Comparison of ENCODE assay signal across 9 cellular contexts in the genomic region with DNA sequence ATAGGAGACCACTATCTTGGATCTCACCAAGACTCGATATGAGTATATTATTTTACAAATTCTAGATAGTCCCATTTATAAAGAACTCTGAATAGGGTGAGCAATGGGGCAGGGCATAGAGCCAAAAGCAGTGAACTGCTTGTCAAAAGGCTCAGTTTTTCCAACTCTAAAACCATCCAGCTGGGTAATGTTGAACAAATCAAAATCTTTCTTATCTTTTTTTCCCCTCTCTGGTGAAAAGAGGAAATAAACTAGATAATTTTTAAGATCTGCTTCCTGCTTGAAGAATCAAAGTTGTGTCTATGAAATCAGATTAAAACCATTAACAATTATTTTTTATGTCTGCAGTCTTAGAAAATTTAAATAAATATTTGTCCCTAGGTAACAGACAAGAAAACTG.
DNase-seq lines count a peak whose midpoint lies in the region; ATAC-seq and TF ChIP-seq lines count a peak whose summit lies in the region.
"Had no signal": no experiment of that assay in that cellular context is flagged by ENCODE, and none has a peak within 500 bp of the region (broad histone marks: within the 10 kb centered on the region; RNA-seq: fewer than 3 reads in every experiment).

No MANE protein-coding gene starts in this region.

- 0 out of 2 replicates have a peak overlapping the region, but pooled peaks have one; percentile 54 for H3K27ac ChIP-seq in SK-N-MC
- peak overlapping the region; percentile 89 for H3K27ac ChIP-seq in parathyroid adenoma
- no peak overlapping the region for H3K27ac ChIP-seq in H9 (ENCODE audit: insufficient read length, low read depth, low read length)

- TF ChIP-seq CTCF in CD14-positive monocyte (IDR thresholded peaks at IDR 0.05) (no peak), parathyroid adenoma (IDR thresholded peaks at IDR 0.05) (no peak), H9 (conservative IDR thresholded peaks at IDR 0.05) (no peak)

- H3K4me1 ChIP-seq in parathyroid adenoma (peaks cover 49% of the 10 kb centered on the region), H9 (ENCODE audit: insufficient read depth, low read length) (peaks cover 5% of the 10 kb centered on the region)

- H3K9me3 ChIP-seq in SK-N-MC (ENCODE audit: low read depth, low read length) (no peaks in the 10 kb centered on the region), parathyroid adenoma (ENCODE audit: control insufficient read depth, low read length) (no peaks in the 10 kb centered on the region), H9 (ENCODE audit: control insufficient read depth, low read depth, low read length) (no peaks in the 10 kb centered on the region)

- H3K18ac ChIP-seq in H9 (ENCODE audit: insufficient read length, low read depth, low read length) = no peak overlapping the region

- H2BK12ac ChIP-seq in H9 (ENCODE audit: insufficient read length, low read depth, low read length) = no peak overlapping the region

- no peaks in the 10 kb centered on the region for H4K20me1 ChIP-seq in H9 (ENCODE audit: control insufficient read depth, insufficient read depth, insufficient read length)

- H3K56ac ChIP-seq in H9 (ENCODE audit: insufficient read length, low read depth, low read length) = no peak overlapping the region

- H3K27me3 ChIP-seq in parathyroid adenoma (ENCODE audit: control insufficient read depth, insufficient read depth, low read length) (no peaks in the 10 kb centered on the region), H9 (ENCODE audit: insufficient read depth, low read length) (no peaks in the 10 kb centered on the region)

- H3K4me2 ChIP-seq in parathyroid adenoma (ENCODE audit: low read length) = peak overlapping the region; percentile 34
- H3K4me2 ChIP-seq in H9 (ENCODE audit: insufficient read depth, insufficient read length, low read length) = no peak overlapping the region

- H2AK5ac ChIP-seq in H9 (ENCODE audit: insufficient read length, low read length) = no peak overlapping the region

- H2BK20ac ChIP-seq in H9 (ENCODE audit: low read depth, low read length, poor library complexity, severe bottlenecking) = no peak overlapping the region

- peaks cover 0 to 2% (median 1%) of the 10 kb centered on the region in 3 donors for H3K27me3 Mint-ChIP-seq in CD14-positive monocyte (ENCODE audit: low read depth in 3 of 3)
- H3K27me3 Mint-ChIP-seq in natural killer cell treated with Interleukin-12 subunit alpha and Interleukin-12 subunit beta and Interleukin-15 and Interleukin-18, amount 100 ng/mL, for 72 hours = peaks cover 0 to 9% of the 10 kb centered on the region in 2 donors
- no peaks in the 10 kb centered on the region for H3K27me3 Mint-ChIP-seq in H9 (ENCODE audit: low read depth)
- no peaks in the 10 kb centered on the region for H3K27me3 Mint-ChIP-seq in effector memory CD8-positive, alpha-beta T cell

- no peak overlapping the region for H2BK120ac ChIP-seq in H9 (ENCODE audit: low read depth, low read length, poor library complexity, severe bottlenecking)

- intact Hi-C loops in CD14-positive monocyte (cut with micrococcal nuclease) = loop anchor here (5.0 to 10.0 kb wide), 2 partner anchors 432 to 435 kb away; no protein-coding TSS in a partner anchor

- H3K79me1 ChIP-seq in H9 (ENCODE audit: insufficient read depth, low read depth, low read length, poor library complexity, severe bottlenecking) = no peaks in the 10 kb centered on the region

- peak overlapping the region; percentile 87 to 97 (median 93) for H3K27ac Mint-ChIP-seq in CD14-positive monocyte
- no peak overlapping the region for H3K27ac Mint-ChIP-seq in natural killer cell treated with Interleukin-12 subunit alpha and Interleukin-12 subunit beta and Interleukin-15 and Interleukin-18, amount 100 ng/mL, for 72 hours
- H3K27ac Mint-ChIP-seq in H9 = no peak overlapping the region
- no peak overlapping the region for H3K27ac Mint-ChIP-seq in effector memory CD8-positive, alpha-beta T cell

- H2AFZ ChIP-seq in parathyroid adenoma (peak overlapping the region; percentile 79), H9 (ENCODE audit: low read length) (no peak overlapping the region)

- H3K14ac ChIP-seq in H9 (ENCODE audit: insufficient read depth, low read length) = no peak overlapping the region

- no peak for ATAC-seq in natural killer cell treated with Interleukin-12 subunit alpha and Interleukin-12 subunit beta and Interleukin-15 and Interleukin-18, amount 100 ng/mL, for 72 hours
- ATAC-seq in effector memory CD8-positive, alpha-beta T cell (replicated peaks) = no peak

- H3K9ac ChIP-seq in SK-N-MC (ENCODE audit: insufficient read length) (no peak overlapping the region), parathyroid adenoma (no peak overlapping the region), H9 (ENCODE audit: extremely low read depth, insufficient read length, low read length) (no peak overlapping the region)

- no peaks in the 10 kb centered on the region for H3K23me2 ChIP-seq in H9 (ENCODE audit: insufficient read length, low read depth, low read length, poor library complexity, severe bottlenecking)

- H2BK15ac ChIP-seq in H9 (ENCODE audit: low read depth, low read length) = no peak overlapping the region

- H3T11ph ChIP-seq in H9 (ENCODE audit: low read length) = no peak overlapping the region

- H3K4me1 Mint-ChIP-seq in CD14-positive monocyte = peaks cover 65% of the 10 kb centered on the region
- peaks cover 0 to 2% of the 10 kb centered on the region in 2 donors for H3K4me1 Mint-ChIP-seq in natural killer cell treated with Interleukin-12 subunit alpha and Interleukin-12 subunit beta and Interleukin-15 and Interleukin-18, amount 100 ng/mL, for 72 hours (ENCODE audit: low read depth in 2 of 2)
- peaks cover 10 to 19% of the 10 kb centered on the region in 2 experiments for H3K4me1 Mint-ChIP-seq in H9
- no peaks in the 10 kb centered on the region for H3K4me1 Mint-ChIP-seq in effector memory CD8-positive, alpha-beta T cell (ENCODE audit: low read depth in 2 of 2)

- no peaks in the 10 kb centered on the region for H3K36me3 ChIP-seq in SK-N-MC (ENCODE audit: insufficient read depth, low read length)
- no peaks in the 10 kb centered on the region for H3K36me3 ChIP-seq in parathyroid adenoma (ENCODE audit: control insufficient read depth, insufficient read depth, low read length)

- peak overlapping the region in 1 of 2 donors; percentile 32 for H3K4me3 Mint-ChIP-seq in CD14-positive monocyte
- no peak overlapping the region for H3K4me3 Mint-ChIP-seq in natural killer cell treated with Interleukin-12 subunit alpha and Interleukin-12 subunit beta and Interleukin-15 and Interleukin-18, amount 100 ng/mL, for 72 hours
- no peak overlapping the region for H3K4me3 Mint-ChIP-seq in H9
- no peak overlapping the region for H3K4me3 Mint-ChIP-seq in effector memory CD8-positive, alpha-beta T cell

- H4K8ac ChIP-seq in H9 (replicated peaks; ENCODE audit: insufficient read length, low read depth, low read length) = no peak overlapping the region

- no peak overlapping the region for H3K4ac ChIP-seq in H9 (ENCODE audit: low read depth, low read length)

- no peak overlapping the region for H4K91ac ChIP-seq in H9 (ENCODE audit: insufficient read length, low read depth, low read length)

- H3K36me3 Mint-ChIP-seq in CD14-positive monocyte (peaks cover 0 to 4% of the 10 kb centered on the region in 2 donors), H9 (ENCODE audit: insufficient read depth in 1 of 3, low read depth in 3 of 3) (peaks cover 0 to 2% (median 1%) of the 10 kb centered on the region in 3 experiments; a peak in 5 of 7 replicates)
- no peaks in the 10 kb centered on the region for H3K36me3 Mint-ChIP-seq in natural killer cell treated with Interleukin-12 subunit alpha and Interleukin-12 subunit beta and Interleukin-15 and Interleukin-18, amount 100 ng/mL, for 72 hours
- H3K36me3 Mint-ChIP-seq in effector memory CD8-positive, alpha-beta T cell (ENCODE audit: insufficient read depth) = no peaks in the 10 kb centered on the region

- H2BK5ac ChIP-seq in H9 (ENCODE audit: insufficient read length, low read length) = no peak overlapping the region

- H4K5ac ChIP-seq in H9 (ENCODE audit: insufficient read length, low read depth, low read length) = no peak overlapping the region

- H3K4me3 ChIP-seq in SK-N-MC (peak overlapping the region; percentile 28; the same call in 1 of the 2 replicates), parathyroid adenoma (ENCODE audit: low read depth, low read length) (no peak overlapping the region)

- H3K23ac ChIP-seq in H9 (ENCODE audit: insufficient read length, low read depth, low read length) = no peak overlapping the region

- H3K9me3 Mint-ChIP-seq in CD14-positive monocyte (no peaks in the 10 kb centered on the region), H9 (peaks cover 0 to 2% of the 10 kb centered on the region in 2 experiments; a peak in 3 of 5 replicates)
- no peaks in the 10 kb centered on the region for H3K9me3 Mint-ChIP-seq in natural killer cell treated with Interleukin-12 subunit alpha and Interleukin-12 subunit beta and Interleukin-15 and Interleukin-18, amount 100 ng/mL, for 72 hours
- H3K9me3 Mint-ChIP-seq in effector memory CD8-positive, alpha-beta T cell = no peaks in the 10 kb centered on the region

- no peaks in the 10 kb centered on the region for H3K79me2 ChIP-seq in parathyroid adenoma
- no peaks in the 10 kb centered on the region for H3K79me2 ChIP-seq in H9 (ENCODE audit: insufficient read depth, low read length)

- no peak for DNase-seq in CD14-positive monocyte (ENCODE audit: low spot score)
- no peak for DNase-seq in SK-N-MC (ENCODE audit: low read depth, low spot score)
- DNase-seq in fibroblast of peridontal ligament (ENCODE audit: extremely low read depth) = peak; percentile 73
- DNase-seq in natural killer cell treated with Interleukin-12 subunit alpha and Interleukin-12 subunit beta and Interleukin-15 and Interleukin-18, amount 100 ng/mL, for 72 hours (ENCODE audit: low spot score) = no peak
- no peak for DNase-seq in H9
- DNase-seq in HT-29 (ENCODE audit: low spot score) = no peak
- DNase-seq in effector memory CD8-positive, alpha-beta T cell = no peak
- DNase-seq: NCI-H2081 had no signal

- no CpG with 5 or more reads among the region's 1 CpG for WGBS in H9 (ENCODE audit: extremely low coverage, insufficient read length, low lambda C conversion rate)

Comparison
In these comparisons a context has a peak if more than half of its experiments do, and no peak if none do; other contexts are left out.
1. H3K27ac Mint-ChIP-seq: peak in CD14-positive monocyte (7 of 7); none in natural killer cell treated with Interleukin-12 subunit alpha and Interleukin-12 subunit beta and Interleukin-15 and Interleukin-18, amount 100 ng/mL, for 72 hours (0 of 2), H9 (0 of 3) and effector memory CD8-positive, alpha-beta T cell (0 of 2).